Comparison of ENCODE assay signal across 8 cellular contexts in genomic region chr6:3825851-3826581, GRCh38. TPM values are rescaled to one million over a fixed set of nuclear protein-coding genes. Genes with fewer than 3 reads are reported as not detected.
DNase-seq lines count a peak whose midpoint lies in the region; ATAC-seq, FAIRE-seq and TF ChIP-seq lines count a peak whose summit lies in the region.

No MANE protein-coding gene starts in this region.

- no peak for TF ChIP-seq EP300 in HepG2 (IDR thresholded peaks at IDR 0.05; ENCODE audit: low read depth in 2 of 2, low read length in 2 of 2)
- TF ChIP-seq EP300 in HepG2 (CRISPR knock-in tag; IDR thresholded peaks at IDR 0.05; ENCODE audit: borderline replicate concordance) = no peak

- H3K4me1 ChIP-seq in IMR-90 (ENCODE audit: control insufficient read depth, insufficient read depth, low read length) (peaks cover 11% of the 10 kb centered on the region), HepG2 (ENCODE audit: insufficient read depth, low read length) (peaks cover 49% of the 10 kb centered on the region)

- peak overlapping the region; percentile 71 for H2AK9ac ChIP-seq in IMR-90 (replicated peaks; ENCODE audit: low read depth, low read length, poor library complexity)

- H3K23ac ChIP-seq in IMR-90 (ENCODE audit: low read depth, low read length) = peak overlapping the region; percentile 94

- peak overlapping the region; percentile 90 for H3K14ac ChIP-seq in IMR-90 (replicated peaks; ENCODE audit: low read depth, low read length)

- DNase-seq in IMR-90 = peak; percentile 97
- peak; percentile 29 for DNase-seq in cerebellar cortex (ENCODE audit: low spot score)
- peak; percentile 73 for DNase-seq in HepG2 (ENCODE audit: low spot score)
- no peak for DNase-seq in SIG-M5 (lab: John Stamatoyannopoulos, UW)
- DNase-seq in NCI-H2107 (lab: John Stamatoyannopoulos, UW) = no peak
- no peak for DNase-seq in NCI-H526 treated with DMSO at 0.1 percent for 48 hours (lab: John Stamatoyannopoulos, UW)

- peaks cover 28% of the 10 kb centered on the region for H3K9me1 ChIP-seq in IMR-90 (ENCODE audit: insufficient read depth, low read length)

- no peaks in the 10 kb centered on the region for H4K20me1 ChIP-seq in IMR-90 (ENCODE audit: insufficient read depth, low read length)
- H4K20me1 ChIP-seq in HepG2 (ENCODE audit: insufficient read depth, low read length) = no peaks in the 10 kb centered on the region

- intact Hi-C loops in IMR-90 (cut with micrococcal nuclease) = loop anchor here (5.0 kb wide), 1 partner anchor 74 kb away; the partner anchor contains the start of gene PXDC1
- intact Hi-C loops in HepG2 (cut with micrococcal nuclease; ENCODE audit: unreplicated experiment) = loop anchor here (1.0 to 5.0 kb wide), 5 partner anchors 13 to 165 kb away; no protein-coding TSS in a partner anchor

- peak overlapping the region; percentile 99 for H3K4ac ChIP-seq in IMR-90 (ENCODE audit: low read depth, low read length)

- CTCF ChIA-PET in IMR-90 (lab: Yijun Ruan, JAX) (interaction anchor here (1.1 to 1.4 kb wide), 2 partner anchors 22 to 48 kb away, joined by 4 to 5 read pairs; no protein-coding TSS in a partner anchor), HepG2 (lab: Yijun Ruan, JAX; ENCODE audit: low intra/inter-chr PET ratio, low total read pairs) (interaction anchor here (1.5 to 2.3 kb wide), 4 partner anchors 49 to 83 kb away, joined by 6 to 11 read pairs (median 8); no protein-coding TSS in a partner anchor)

- H3K4me3 ChIP-seq in IMR-90 (ENCODE audit: insufficient read depth, low read depth, low read length) = no peak overlapping the region; the same call in 1 of the 2 replicates
- H3K4me3 ChIP-seq in HepG2 (replicated peaks in 1 of 3; ENCODE audit: insufficient read depth in 1 of 3, low read depth in 2 of 3, low read length in 3 of 3) = peak overlapping the region; percentile 24 to 43 (median 31); a peak in 5 of 6 replicates

- ATAC-seq in IMR-90 (ENCODE audit: low read depth) (peak; percentile 98), HepG2 (peak; percentile 78), GM19463 (IDR thresholded peaks at IDR 0.05; ENCODE audit: unreplicated experiment) (no peak)

- peak overlapping the region; percentile 66 for H3K9ac ChIP-seq in IMR-90 (ENCODE audit: low read depth, low read length)
- H3K9ac ChIP-seq in HepG2 (ENCODE audit: insufficient read depth, low read depth, low read length) = peak overlapping the region; percentile 46

- WGBS in IMR-90 (ENCODE audit: extremely low coverage in 2 of 2, insufficient read length in 1 of 2), 2 experiments = 20% methylated on average over 4 of the region's 15 CpGs; no CpG with 5 or more reads in 1 of the 2 experiments
- 35% methylated on average over 15 of the region's 15 CpGs for WGBS in HepG2 (ENCODE audit: low lambda C conversion rate)

- peak; percentile 27; the same call in 1 of the 2 replicates for TF ChIP-seq RAD21 in IMR-90 (IDR thresholded peaks at IDR 0.05; ENCODE audit: low read length)
- no peak for TF ChIP-seq RAD21 in HepG2 (CRISPR knock-in tag; IDR thresholded peaks at IDR 0.05)

- peak overlapping the region; percentile 95 for H4K8ac ChIP-seq in IMR-90 (ENCODE audit: low read depth in 2 of 2, low read length in 2 of 2)

- peak overlapping the region; percentile 95 for H3K56ac ChIP-seq in IMR-90 (ENCODE audit: extremely low read depth, insufficient read depth, low read length)

- H3K27me3 ChIP-seq in IMR-90 (ENCODE audit: control insufficient read depth, insufficient read depth, low read length) (no peaks in the 10 kb centered on the region), HepG2 (ENCODE audit: control insufficient read depth in 1 of 2, insufficient read depth in 2 of 2, low read length in 2 of 2) (no peaks in the 10 kb centered on the region)

- TF ChIP-seq POLR2A in IMR-90 (IDR thresholded peaks at IDR 0.05; ENCODE audit: low read depth, low read length) = no peak
- TF ChIP-seq POLR2A in HepG2 (IDR thresholded peaks at IDR 0.05; ENCODE audit: insufficient read depth in 1 of 2, low read depth in 2 of 2, low read length in 2 of 2) = no peak

- no TSS peak for BruUV-seq in IMR-90 (replicated peaks; lab: Mats Ljungman, UMichigan)
- BruUV-seq in HepG2 (replicated peaks; lab: Mats Ljungman, UMichigan) = TSS peak; percentile 70

- peak overlapping the region; percentile 100 for H2AK5ac ChIP-seq in IMR-90 (ENCODE audit: low read depth, low read length)

- in situ Hi-C loops in IMR-90 (cut with MboI; ENCODE audit: low sequenced_read_pairs) (no loop called here), HepG2 (cut with HindIII; ENCODE audit: extremely low pct_ligation_motif_present, low pct_unique_long_range_greater_than_20kb) (loop anchor here (5.0 kb wide), 1 partner anchor 79 kb away; no protein-coding TSS in a partner anchor)

- no peak for FAIRE-seq in HepG2 (lab: Jason Lieb, UNC)

- H3K4me2 ChIP-seq in IMR-90 (ENCODE audit: low read depth, low read length) (peak overlapping the region; percentile 51), HepG2 (ENCODE audit: low read depth, low read length) (peak overlapping the region; percentile 77)

- no peaks in the 10 kb centered on the region for H3K79me2 ChIP-seq in HepG2 (ENCODE audit: insufficient read depth, low read length)

- H3K9me3 ChIP-seq in IMR-90 (ENCODE audit: control insufficient read depth, insufficient read depth, low read length) (no peaks in the 10 kb centered on the region), HepG2 (ENCODE audit: low read length) (no peaks in the 10 kb centered on the region)

- peak overlapping the region; percentile 99 for H2BK20ac ChIP-seq in IMR-90 (ENCODE audit: low read depth, low read length)

- POLR2A ChIA-PET in IMR-90 (lab: Charles Lee; ENCODE audit: unreplicated experiment) = interaction anchor here (0.7 to 0.9 kb wide), 2 partner anchors 11 to 16 kb away, joined by 3 to 6 read pairs; no protein-coding TSS in a partner anchor
- POLR2A ChIA-PET in HepG2 (lab: Yijun Ruan, JAX) = interaction anchor here (0.9 to 2.8 kb wide), 14 partner anchors 9 to 107 kb away, joined by 3 to 14 read pairs (median 6); no protein-coding TSS in a partner anchor

- TF ChIP-seq CTCF in IMR-90 (conservative IDR thresholded peaks at IDR 0.05; ENCODE audit: low read depth, low read length) = no peak
- no peak for TF ChIP-seq CTCF in HepG2 (CRISPR knock-in tag; IDR thresholded peaks at IDR 0.05)

- dilution Hi-C loops in IMR-90 (cut with HindIII; ENCODE audit: low sequenced_read_pairs, unreplicated experiment) = no loop called here

- H3K18ac ChIP-seq in IMR-90 (ENCODE audit: low read depth, low read length) = peak overlapping the region; percentile 93

- H3K36me3 ChIP-seq in IMR-90 (ENCODE audit: control insufficient read depth, insufficient read depth, low read length) (no peaks in the 10 kb centered on the region), HepG2 (replicated peaks in 1 of 2; ENCODE audit: control insufficient read depth in 1 of 2, insufficient read depth in 2 of 2, low read length in 2 of 2) (no peaks in the 10 kb centered on the region)

- H2BK15ac ChIP-seq in IMR-90 (ENCODE audit: low read depth, low read length) = peak overlapping the region; percentile 96

- H3K27ac ChIP-seq in IMR-90 (ENCODE audit: insufficient read depth, low read length) (peak overlapping the region; percentile 97), HepG2 (ENCODE audit: extremely low read length, insufficient read depth, low read length) (peak overlapping the region; percentile 48), temporal lobe (ENCODE audit: low read depth, low read length) (peak overlapping the region; percentile 69)

- H2AFZ ChIP-seq in IMR-90 (replicated peaks; ENCODE audit: low read length, poor library complexity) (peak overlapping the region; percentile 81), HepG2 (ENCODE audit: low read length) (peak overlapping the region; percentile 47)

- H2BK5ac ChIP-seq in IMR-90 (ENCODE audit: low read depth, low read length, poor library complexity, severe bottlenecking) = peak overlapping the region; percentile 96

- H4K5ac ChIP-seq in IMR-90 (ENCODE audit: low read depth, low read length) = peak overlapping the region; percentile 86

- H2BK120ac ChIP-seq in IMR-90 (ENCODE audit: low read depth, low read length) = peak overlapping the region; percentile 99

- H3K79me1 ChIP-seq in IMR-90 (ENCODE audit: low read depth in 1 of 2, low read length in 2 of 2) = no peaks in the 10 kb centered on the region

- peak overlapping the region; percentile 99 for H4K91ac ChIP-seq in IMR-90 (ENCODE audit: insufficient read depth, low read depth, low read length)

TF ChIP-seq in IMR-90, 13 proteins besides CTCF, POLR2A, EP300 and RAD21 (continues in another document):
- no peak for TF ChIP-seq RFX5 (IDR thresholded peaks at IDR 0.05; ENCODE audit: low read depth, low read length)

TF ChIP-seq in HepG2, 621 proteins besides CTCF, POLR2A, EP300 and RAD21 (continues in another document):
- no peak for TF ChIP-seq NFYC (CRISPR knock-in tag; IDR thresholded peaks at IDR 0.05)

RNA-seq across cellular contexts. Expression of gene FAM50B, which starts 23.2 kb away (rescaled TPM):
- total RNA-seq in IMR-90 (2012; rRNA removed) = 3.9 and 4.1 TPM in 2 replicates
- 7.4 and 8.0 TPM in 2 replicates for polyA plus RNA-seq in IMR-90 (2012; rRNA removed)
- polyA plus RNA-seq in IMR-90 (2012; cell fraction: cytosol; rRNA removed) = 6.4 and 11.4 TPM in 2 replicates
- 3.2 and 5.5 TPM in 2 replicates for polyA plus RNA-seq in IMR-90 (2012; cell fraction: nucleus; rRNA removed; ENCODE audit: low replicate concordance)
- total RNA-seq in HepG2 (2016; rRNA removed; fragmentation: Illumina TruSeq; extraction: Trizol) = not detected in 2 replicates
- not detected in 2 replicates for total RNA-seq in HepG2 (2016; cell fraction: cytosol; rRNA removed; fragmentation: Illumina TruSeq; extraction: Trizol; ENCODE audit: low read depth)
- total RNA-seq in HepG2 (2016; cell fraction: insoluble cytoplasmic fraction; rRNA removed; fragmentation: Illumina TruSeq; extraction: Trizol) = not detected in 2 replicates
- not detected in 2 replicates for total RNA-seq in HepG2 (2016; cell fraction: membrane; rRNA removed; fragmentation: Illumina TruSeq; extraction: Trizol)
- total RNA-seq in HepG2 (2016; cell fraction: nucleus; rRNA removed; fragmentation: Illumina TruSeq; extraction: Trizol) = not detected in 2 replicates
- polyA plus RNA-seq in HepG2 (2011; rRNA removed) = 0.05 TPM in 1 of 2 replicates, not detected in the other
- not detected in 2 replicates for polyA plus RNA-seq in HepG2 (2011; cell fraction: cytosol; rRNA removed)
- 0.07 TPM in 1 of 2 replicates, not detected in the other for polyA plus RNA-seq in HepG2 (2011; cell fraction: nucleus; rRNA removed)
- polyA plus RNA-seq in HepG2 (2012) = not detected in 2 replicates
- polyA plus RNA-seq in HepG2 (2016; cell fraction: cytosol; fragmentation: Illumina TruSeq; extraction: Trizol; ENCODE audit: low read depth) = not detected in 2 replicates
- not detected in 2 replicates for polyA plus RNA-seq in HepG2 (2016; cell fraction: insoluble cytoplasmic fraction; fragmentation: Illumina TruSeq; extraction: Trizol; ENCODE audit: low read depth)
- polyA plus RNA-seq in HepG2 (2016; cell fraction: membrane; fragmentation: Illumina TruSeq; extraction: Trizol; ENCODE audit: low read depth) = not detected in 2 replicates
- not detected in 2 replicates for polyA plus RNA-seq in HepG2 (2016; cell fraction: nucleus; fragmentation: Illumina TruSeq; extraction: Trizol; ENCODE audit: insufficient read depth, low read depth)
- 2.4 TPM in 1 of 2 replicates, not detected in the other for polyA minus RNA-seq in HepG2 (2011; rRNA and poly(A)+ RNA removed; ENCODE audit: low replicate concordance)
- polyA minus RNA-seq in HepG2 (2011; cell fraction: cytosol; rRNA and poly(A)+ RNA removed) = not detected in 2 replicates
- not detected in 2 replicates for polyA minus RNA-seq in HepG2 (2011; cell fraction: nucleus; rRNA and poly(A)+ RNA removed)
- total RNA-seq in temporal lobe = 11.8 TPM

Comparison
In these comparisons a context has a peak if more than half of its experiments do, and no peak if none do; other contexts are left out.
1. DNase-seq: peak in IMR-90 (single experiment), cerebellar cortex (single experiment) and HepG2 (single experiment); none in SIG-M5 (single experiment), NCI-H2107 (single experiment) and NCI-H526 treated with DMSO at 0.1 percent for 48 hours (single experiment).
2. Peak in every context shown above with its lines, with median percentiles within 50 percentile points of each other: H3K27ac ChIP-seq.